Comparison of ENCODE assay signal across 20 cellular contexts in genomic region chr22:49776891-49777290, GRCh38. TPM values are rescaled to one million over a fixed set of nuclear protein-coding genes. Genes with fewer than 3 reads are reported as not detected.
A peak's percentile ranks its signal among the peaks of the same experiment; 100 is the strongest.
DNase-seq lines count a peak whose midpoint lies in the region; ATAC-seq, FAIRE-seq and TF ChIP-seq lines count a peak whose summit lies in the region.
"Had no signal": no experiment of that assay in that cellular context is flagged by ENCODE, and none has a peak within 500 bp of the region (broad histone marks: within the 10 kb centered on the region; RNA-seq: fewer than 3 reads in every experiment).

No MANE protein-coding gene starts in this region.

- H3K18ac ChIP-seq in mesendoderm (ENCODE audit: low read length) = no peak overlapping the region

- peaks cover 4% of the 10 kb centered on the region for H3K9me3 Mint-ChIP-seq in glutamatergic neuron (ENCODE audit: unreplicated experiment)

- peak; percentile 13; the same call in 1 of the 2 replicates for TF ChIP-seq POLR2A in GM12878 (IDR thresholded peaks at IDR 0.05; ENCODE audit: low read depth, low read length)

- TF ChIP-seq CTCF in GM12878 (IDR thresholded peaks at IDR 0.05 in 2 of 3, conservative IDR thresholded peaks at IDR 0.05 in 1 of 3; ENCODE audit: control insufficient read depth in 2 of 3, extremely low read depth in 1 of 3, insufficient read depth in 1 of 3, low read depth in 3 of 3, low read length in 3 of 3) = no peak
- TF ChIP-seq CTCF in glutamatergic neuron (IDR thresholded peaks at IDR 0.05; ENCODE audit: partially characterized antibody, unreplicated experiment) = no peak

- H2AK5ac ChIP-seq in mesendoderm (ENCODE audit: low read length) = no peak overlapping the region

- in situ Hi-C loops in GM12878 (cut with MboI) = no loop called here

- H3K9me3 ChIP-seq in GM12878 (replicated peaks; ENCODE audit: control insufficient read depth, insufficient read depth, low read length) = no peaks in the 10 kb centered on the region
- H3K9me3 ChIP-seq in effector memory CD4-positive, alpha-beta T cell (ENCODE audit: control insufficient read depth, low read length) = no peaks in the 10 kb centered on the region
- H3K9me3 ChIP-seq: MG63 had no signal

- H3K36me3 ChIP-seq in H7 (replicated peaks; ENCODE audit: control insufficient read depth, insufficient read depth, low read length) (peaks cover 2% of the 10 kb centered on the region), GM12878 (ENCODE audit: control insufficient read depth in 2 of 2, insufficient read depth in 2 of 2, low read length in 1 of 2) (peaks cover 13 to 37% of the 10 kb centered on the region in 2 experiments), mesendoderm (ENCODE audit: control insufficient read depth, insufficient read depth, low read length) (peaks cover 5% of the 10 kb centered on the region)
- peaks cover 52% of the 10 kb centered on the region for H3K36me3 ChIP-seq in effector memory CD4-positive, alpha-beta T cell (ENCODE audit: control insufficient read depth, insufficient read depth, low read length)

- H3K79me2 ChIP-seq in GM12878 (ENCODE audit: control insufficient read depth, insufficient read depth, low read length) (no peaks in the 10 kb centered on the region; the same call in 1 of the 2 replicates), mesendoderm (ENCODE audit: control insufficient read depth, insufficient read depth, low read length) (peaks cover 25% of the 10 kb centered on the region)

- H3K4me2 ChIP-seq in GM12878 (ENCODE audit: control insufficient read depth, insufficient read depth) (no peak overlapping the region), mesendoderm (ENCODE audit: low read length) (no peak overlapping the region)

- no peaks in the 10 kb centered on the region for H3K36me3 Mint-ChIP-seq in glutamatergic neuron (ENCODE audit: unreplicated experiment)

- peaks cover 17% of the 10 kb centered on the region for H3K79me1 ChIP-seq in mesendoderm (ENCODE audit: low read length)

- no peak for TF ChIP-seq RAD21 in GM12878 (IDR thresholded peaks at IDR 0.05; ENCODE audit: insufficient read depth, low read depth, low read length)

- peaks cover 9% of the 10 kb centered on the region for H3K27me3 Mint-ChIP-seq in glutamatergic neuron (ENCODE audit: unreplicated experiment)

- intact Hi-C loops in GM12878 (cut with micrococcal nuclease; ENCODE audit: unreplicated experiment) = no loop called here

- no peak overlapping the region for H4K5ac ChIP-seq in mesendoderm (ENCODE audit: low read length)

- ATAC-seq in GM12878 = no peak
- ATAC-seq in SK-N-SH treated with all-trans-retinoic acid at 6 μM for 48 hours = no peak

- peaks cover 10% of the 10 kb centered on the region for H3K4me1 Mint-ChIP-seq in glutamatergic neuron (ENCODE audit: low read depth, unreplicated experiment)

- SMC1A ChIA-PET in GM12878 (lab: Charles Lee; ENCODE audit: uncharacterized antibody, unreplicated experiment) = no interaction called here

- H3K23ac ChIP-seq in mesendoderm (ENCODE audit: low read length) = no peak overlapping the region

- H2BK15ac ChIP-seq in mesendoderm (replicated peaks; ENCODE audit: low read depth) = no peak overlapping the region

- RAD21 ChIA-PET in GM12878 (lab: Charles Lee; ENCODE audit: unreplicated experiment) = no interaction called here

- H2AFZ ChIP-seq in GM12878 (ENCODE audit: control insufficient read depth, low read depth, low read length) = no peak overlapping the region

- H2BK120ac ChIP-seq in mesendoderm (ENCODE audit: low read depth, low read length) = no peak overlapping the region

- no peak overlapping the region for H3K27ac ChIP-seq in GM12878 (ENCODE audit: control insufficient read depth, insufficient read depth)
- H3K27ac ChIP-seq in effector memory CD4-positive, alpha-beta T cell (ENCODE audit: insufficient read depth, low read length, poor library complexity, severe bottlenecking) = no peak overlapping the region
- H3K27ac ChIP-seq in mesendoderm (ENCODE audit: low read depth, low read length) = no peak overlapping the region
- H3K27ac ChIP-seq: SK-N-MC had no signal

- POLR2A ChIA-PET in GM12878 (lab: Charles Lee) = no interaction called here

- H3K4me3 ChIP-seq in H7 (ENCODE audit: insufficient read depth, low read depth, low read length) = no peak overlapping the region
- H3K4me3 ChIP-seq in GM12878 = no peak overlapping the region
- no peak overlapping the region for H3K4me3 ChIP-seq in effector memory CD4-positive, alpha-beta T cell (ENCODE audit: insufficient read depth, low read depth, low read length, poor library complexity, severe bottlenecking)
- H3K4me3 ChIP-seq in mesendoderm (ENCODE audit: low read length) = no peak overlapping the region
- H3K4me3 ChIP-seq: MG63, SK-N-MC had no signal

- no peak for TF ChIP-seq EP300 in GM12878 (IDR thresholded peaks at IDR 0.05; ENCODE audit: borderline replicate concordance in 1 of 2, control insufficient read depth in 1 of 2, low read depth in 2 of 2, low read length in 2 of 2)

- H3K4ac ChIP-seq in mesendoderm (ENCODE audit: low read depth, low read length) = no peak overlapping the region

- FAIRE-seq in GM12878 (lab: Jason Lieb, UNC) = no peak
- FAIRE-seq: GM12891, GM18507 had no signal

- no peak overlapping the region for H4K8ac ChIP-seq in mesendoderm (ENCODE audit: low read depth, low read length)

- WGBS in GM12878 (ENCODE audit: insufficient coverage, insufficient replicate concordance, low lambda C conversion rate, missing lambda C conversion rate) = 96% methylated on average over 29 of the region's 29 CpGs
- WGBS in mesendoderm (ENCODE audit: extremely low coverage, insufficient coverage, low lambda C conversion rate) = no CpG with 5 or more reads among the region's 29 CpGs

- H3K9ac ChIP-seq in GM12878 (ENCODE audit: control insufficient read depth, insufficient read depth, low read length) = no peak overlapping the region
- H3K9ac ChIP-seq in mesendoderm (ENCODE audit: low read length) = no peak overlapping the region

- no peaks in the 10 kb centered on the region for H3K4me1 ChIP-seq in GM12878 (ENCODE audit: control insufficient read depth, insufficient read depth, low read length)
- no peaks in the 10 kb centered on the region for H3K4me1 ChIP-seq in effector memory CD4-positive, alpha-beta T cell (ENCODE audit: control insufficient read depth, insufficient read depth, low read length, poor library complexity, severe bottlenecking)
- no peaks in the 10 kb centered on the region for H3K4me1 ChIP-seq in mesendoderm (ENCODE audit: control insufficient read depth, low read depth, low read length)

- no peak overlapping the region for H3K27ac Mint-ChIP-seq in glutamatergic neuron (ENCODE audit: unreplicated experiment)

- no peak overlapping the region for H2BK5ac ChIP-seq in mesendoderm (ENCODE audit: low read length)

- DNase-seq in H7 (peak; percentile 69), GM12878 (ENCODE audit: low read depth, low spot score) (no peak), glutamatergic neuron (peak; percentile 15), mesendoderm (no peak), NOMO-1 (lab: John Stamatoyannopoulos, UW; ENCODE audit: unreplicated experiment in 2 of 2) (no peak)
- no peak for DNase-seq in effector memory CD4-positive, alpha-beta T cell
- DNase-seq: ACHN, DMS153, GOT3, Kasumi-1, MG63, NCI-H1048, NCI-H1436, NCI-H1930, NCI-H345, NCI-H524 treated with DMSO at 0.1 percent for 48 hours had no signal

- no peak overlapping the region for H3K4me3 Mint-ChIP-seq in glutamatergic neuron (ENCODE audit: unreplicated experiment)

- H4K20me1 ChIP-seq in GM12878 (ENCODE audit: control insufficient read depth, insufficient read depth) = no peaks in the 10 kb centered on the region

- no TSS peak for BruUV-seq in GM12878 (replicated peaks; lab: Mats Ljungman, UMichigan)

- CTCF ChIA-PET in GM12878 (lab: Yijun Ruan, JAX) = no interaction called here

- no peaks in the 10 kb centered on the region for H3K27me3 ChIP-seq in H7 (ENCODE audit: control insufficient read depth, insufficient read depth, low read length)
- no peaks in the 10 kb centered on the region for H3K27me3 ChIP-seq in GM12878 (replicated peaks in 1 of 2; ENCODE audit: control insufficient read depth in 2 of 2, insufficient read depth in 2 of 2, low read length in 1 of 2)
- H3K27me3 ChIP-seq in effector memory CD4-positive, alpha-beta T cell (replicated peaks; ENCODE audit: control insufficient read depth, insufficient read depth, low read length, poor library complexity, severe bottlenecking) = no peaks in the 10 kb centered on the region
- no peaks in the 10 kb centered on the region for H3K27me3 ChIP-seq in mesendoderm (ENCODE audit: insufficient read depth, low read length, poor library complexity)
- H3K27me3 ChIP-seq: MG63 had no signal

- no peak overlapping the region for H3K56ac ChIP-seq in mesendoderm (ENCODE audit: low read length)

TF ChIP-seq in GM12878, 131 proteins besides CTCF, POLR2A, EP300 and RAD21 (continues in another document):
- no peak for TF ChIP-seq IKZF2 (IDR thresholded peaks at IDR 0.05)

TF ChIP-seq in SK-N-SH treated with all-trans-retinoic acid at 6 μM for 48 hours, 23 proteins besides CTCF, POLR2A, EP300 and RAD21 (continues in another document):
- no peak for TF ChIP-seq GLIS3 (CRISPR knock-in tag; IDR thresholded peaks at IDR 0.05)

RNA-seq across cellular contexts. Expression of gene BRD1, which starts 50.8 kb away (rescaled TPM):
- total RNA-seq in H7 (2014; rRNA removed; shearing (Covaris generic)) = 24.9 and 29.5 TPM in 2 replicates
- 53.3 and 67.3 TPM in 2 replicates for total RNA-seq in GM12878 (2013; cell fraction: nucleolus; rRNA removed)
- total RNA-seq in GM12878 (2014; rRNA removed) = 15.2 and 16.4 TPM in 2 replicates
- 11.7 and 12.3 TPM in 2 replicates for total RNA-seq in GM12878 (2014; rRNA removed; fragmentation: Illumina TruSeq; extraction: Trizol)
- 26.4 and 26.9 TPM in 2 replicates for total RNA-seq in GM12878 (2021)
- polyA plus RNA-seq in GM12878 (2011; ENCODE audit: low read depth) = 6.0 TPM
- 4.1 and 4.8 TPM in 2 replicates for polyA plus RNA-seq in GM12878 (2011; rRNA removed)
- polyA plus RNA-seq in GM12878 (2011; cell fraction: cytosol; rRNA removed) = 5.0 TPM in 2 replicates
- 30.6 and 48.0 TPM in 2 replicates for polyA plus RNA-seq in GM12878 (2011; cell fraction: nucleus; rRNA removed)
- 13.8 and 14.2 TPM in 2 replicates for polyA plus RNA-seq in GM12878 (2012)
- polyA plus RNA-seq in GM12878 (2014; fragmentation: Illumina TruSeq; extraction: Trizol) = 4.2 and 9.4 TPM in 2 replicates
- polyA plus RNA-seq in GM12878 (2014; fragmentation: Nextera tagmentation; extraction: Ambion mirVana) = 1 to 10 TPM in 1 of 2 experiments, under 1 TPM in 1; 0.90 to 2.1 TPM
- polyA plus RNA-seq in GM12878 (2014; rRNA removed) = 17.9 and 19.0 TPM in 2 replicates
- polyA plus RNA-seq in GM12878 (2016; fragmentation: Nextera tagmentation; extraction: Ambion mirVana) = 1 to 10 TPM; 2.9 to 3.2 TPM
- 7.3 and 10.7 TPM in 2 replicates for polyA minus RNA-seq in GM12878 (2011; rRNA and poly(A)+ RNA removed)
- 5.3 and 5.6 TPM in 2 replicates for polyA minus RNA-seq in GM12878 (2011; cell fraction: cytosol; rRNA and poly(A)+ RNA removed)
- 14.0 and 24.9 TPM in 2 replicates for polyA minus RNA-seq in GM12878 (2011; cell fraction: nucleus; rRNA and poly(A)+ RNA removed)
- total RNA-seq in glutamatergic neuron (ENCODE audit: unreplicated experiment) = 73.7 TPM
- polyA plus RNA-seq in mesendoderm (2013, experiment 1 of 2) = 14.7 TPM
- polyA plus RNA-seq in mesendoderm (2013, experiment 2 of 2) = 14.5 TPM

Comparison
In these comparisons a context has a peak if more than half of its experiments do, and no peak if none do; other contexts are left out.
1. DNase-seq: peak in H7 (single experiment) and glutamatergic neuron (single experiment); none in GM12878 (single experiment), effector memory CD4-positive, alpha-beta T cell (0 of 3), mesendoderm (single experiment) and NOMO-1 (0 of 2).